1 cellular context compared by ENCODE assay signal in the genomic region with DNA sequence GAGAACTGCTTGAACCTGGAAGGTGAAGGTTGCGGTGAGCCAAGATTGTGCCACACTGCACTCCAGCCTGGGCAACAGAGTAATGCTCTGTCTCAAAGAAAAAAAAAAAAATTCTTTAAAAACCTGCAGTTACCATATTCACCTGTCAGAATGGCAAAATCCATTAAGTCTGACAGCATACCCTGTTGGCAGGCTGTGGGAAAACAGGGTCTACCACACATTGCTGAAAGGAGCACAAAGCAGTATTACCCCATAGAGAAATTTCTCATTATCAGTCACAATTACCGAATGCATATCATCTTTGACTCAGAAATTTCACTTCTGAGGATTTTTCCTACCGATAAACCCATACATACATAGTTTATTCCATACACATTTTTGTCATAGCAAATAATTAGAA.
TF ChIP-seq lines count a peak whose summit lies in the region.

No MANE protein-coding gene starts in this region.

TF ChIP-seq in GM23338, 12 proteins besides CTCF, POLR2A, EP300 and RAD21 (continued from another document):
- TF ChIP-seq, protein P1, sequence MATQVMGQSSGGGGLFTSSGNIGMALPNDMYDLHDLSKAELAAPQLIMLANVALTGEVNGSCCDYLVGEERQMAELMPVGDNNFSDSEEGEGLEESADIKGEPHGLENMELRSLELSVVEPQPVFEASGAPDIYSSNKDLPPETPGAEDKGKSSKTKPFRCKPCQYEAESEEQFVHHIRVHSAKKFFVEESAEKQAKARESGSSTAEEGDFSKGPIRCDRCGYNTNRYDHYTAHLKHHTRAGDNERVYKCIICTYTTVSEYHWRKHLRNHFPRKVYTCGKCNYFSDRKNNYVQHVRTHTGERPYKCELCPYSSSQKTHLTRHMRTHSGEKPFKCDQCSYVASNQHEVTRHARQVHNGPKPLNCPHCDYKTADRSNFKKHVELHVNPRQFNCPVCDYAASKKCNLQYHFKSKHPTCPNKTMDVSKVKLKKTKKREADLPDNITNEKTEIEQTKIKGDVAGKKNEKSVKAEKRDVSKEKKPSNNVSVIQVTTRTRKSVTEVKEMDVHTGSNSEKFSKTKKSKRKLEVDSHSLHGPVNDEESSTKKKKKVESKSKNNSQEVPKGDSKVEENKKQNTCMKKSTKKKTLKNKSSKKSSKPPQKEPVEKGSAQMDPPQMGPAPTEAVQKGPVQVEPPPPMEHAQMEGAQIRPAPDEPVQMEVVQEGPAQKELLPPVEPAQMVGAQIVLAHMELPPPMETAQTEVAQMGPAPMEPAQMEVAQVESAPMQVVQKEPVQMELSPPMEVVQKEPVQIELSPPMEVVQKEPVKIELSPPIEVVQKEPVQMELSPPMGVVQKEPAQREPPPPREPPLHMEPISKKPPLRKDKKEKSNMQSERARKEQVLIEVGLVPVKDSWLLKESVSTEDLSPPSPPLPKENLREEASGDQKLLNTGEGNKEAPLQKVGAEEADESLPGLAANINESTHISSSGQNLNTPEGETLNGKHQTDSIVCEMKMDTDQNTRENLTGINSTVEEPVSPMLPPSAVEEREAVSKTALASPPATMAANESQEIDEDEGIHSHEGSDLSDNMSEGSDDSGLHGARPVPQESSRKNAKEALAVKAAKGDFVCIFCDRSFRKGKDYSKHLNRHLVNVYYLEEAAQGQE (IDR thresholded peaks at IDR 0.05; ENCODE audit: unreplicated experiment) = no peak
